Comparison of ENCODE assay signal across 11 cellular contexts in genomic region chr22:45224988-45225731, GRCh38. TPM values are rescaled to one million over a fixed set of nuclear protein-coding genes. Genes with fewer than 3 reads are reported as not detected.
DNase-seq lines count a peak whose midpoint lies in the region; ATAC-seq and TF ChIP-seq lines count a peak whose summit lies in the region.
"Had no signal": no experiment of that assay in that cellular context is flagged by ENCODE, and none has a peak within 500 bp of the region (broad histone marks: within the 10 kb centered on the region; RNA-seq: fewer than 3 reads in every experiment).

No MANE protein-coding gene starts in this region.

- H3K36me3 Mint-ChIP-seq in T-helper 17 cell (ENCODE audit: low read depth) = no peaks in the 10 kb centered on the region
- H3K36me3 Mint-ChIP-seq: activated naive CD8-positive, alpha-beta T cell treated with anti-CD3 and anti-CD28 coated beads, Interleukin-2, amount 10 ng/mL, durations not matched to agents 7 days and 5 days had no signal

- H3K9me3 ChIP-seq in esophagus squamous epithelium (no peaks in the 10 kb centered on the region), neutrophil (no peaks in the 10 kb centered on the region), upper lobe of right lung (no peaks in the 10 kb centered on the region), HAP-1 (no peaks in the 10 kb centered on the region), T-helper 17 cell (ENCODE audit: control insufficient read depth, low read length, poor library complexity, severe bottlenecking) (no peaks in the 10 kb centered on the region)

- DNase-seq in Right ventricle myocardium inferior (ENCODE audit: missing footprints) (no peak), left ventricle myocardium superior (no peak), esophagus squamous epithelium (lab: John Stamatoyannopoulos, UW) (no peak), upper lobe of right lung (no peak), HAP-1 (ENCODE audit: low spot score in 2 of 2) (no peak), T-helper 17 cell (no peak)
- DNase-seq: 8988T; activated naive CD8-positive, alpha-beta T cell treated with anti-CD3 and anti-CD28 coated beads, Interleukin-2, amount 10 ng/mL, durations not matched to agents 7 days and 5 days; SW 1271 had no signal

- in situ Hi-C loops in HAP-1 (cut with MboI; ENCODE audit: low sequenced_read_pairs) = no loop called here

- H3K4me3 Mint-ChIP-seq in T-helper 17 cell = no peak overlapping the region
- H3K4me3 Mint-ChIP-seq: activated naive CD8-positive, alpha-beta T cell treated with anti-CD3 and anti-CD28 coated beads, Interleukin-2, amount 10 ng/mL, durations not matched to agents 7 days and 5 days had no signal

- H3K36me3 ChIP-seq in esophagus squamous epithelium = no peaks in the 10 kb centered on the region
- H3K36me3 ChIP-seq in neutrophil = no peaks in the 10 kb centered on the region
- no peaks in the 10 kb centered on the region for H3K36me3 ChIP-seq in upper lobe of right lung
- H3K36me3 ChIP-seq in HAP-1 (replicated peaks) = no peaks in the 10 kb centered on the region

- peak; percentile 16 for ATAC-seq in Right ventricle myocardium inferior
- no peak for ATAC-seq in left ventricle myocardium superior
- no peak for ATAC-seq in upper lobe of right lung
- ATAC-seq in GM18505 (IDR thresholded peaks at IDR 0.05; ENCODE audit: unreplicated experiment) = no peak
- no peak for ATAC-seq in T-helper 17 cell

- intact Hi-C loops in Right ventricle myocardium inferior (cut with DNase I) = no loop called here
- intact Hi-C loops in left ventricle myocardium superior (cut with micrococcal nuclease) = no loop called here
- intact Hi-C loops in esophagus squamous epithelium (cut with DNase I) = no loop called here
- intact Hi-C loops in upper lobe of right lung (cut with DNase I) = no loop called here

- 79 to 96% methylated on average over 10 to 13 of the region's 19 CpGs for WGBS in esophagus squamous epithelium, 2 donors

- no peak overlapping the region for H3K4me3 ChIP-seq in esophagus squamous epithelium
- H3K4me3 ChIP-seq in neutrophil (ENCODE audit: low read depth in 1 of 2, low read length in 1 of 2) = peak overlapping the region; percentile 37 to 42
- no peak overlapping the region for H3K4me3 ChIP-seq in upper lobe of right lung
- no peak overlapping the region for H3K4me3 ChIP-seq in HAP-1

- TF ChIP-seq POLR2A in esophagus squamous epithelium (IDR thresholded peaks at IDR 0.05) = no peak
- no peak for TF ChIP-seq POLR2A in GM18505 (IDR thresholded peaks at IDR 0.05; ENCODE audit: borderline replicate concordance, extremely low read depth, insufficient read depth, insufficient read length)

- peak overlapping the region; percentile 51 to 83 (median 78) for H3K27ac ChIP-seq in esophagus squamous epithelium
- H3K27ac ChIP-seq in neutrophil = peak overlapping the region; percentile 80
- H3K27ac ChIP-seq in upper lobe of right lung = peak overlapping the region; percentile 75

- H3K27ac Mint-ChIP-seq in T-helper 17 cell = no peak overlapping the region
- H3K27ac Mint-ChIP-seq: activated naive CD8-positive, alpha-beta T cell treated with anti-CD3 and anti-CD28 coated beads, Interleukin-2, amount 10 ng/mL, durations not matched to agents 7 days and 5 days had no signal

- H3K4me1 ChIP-seq in esophagus squamous epithelium = peaks cover 23 to 58% (median 25%) of the 10 kb centered on the region in 3 donors
- peaks cover 88 to 89% of the 10 kb centered on the region in 2 experiments for H3K4me1 ChIP-seq in neutrophil (ENCODE audit: control insufficient read depth in 1 of 2, insufficient read depth in 1 of 2, low read depth in 1 of 2, low read length in 1 of 2)
- peaks cover 16% of the 10 kb centered on the region for H3K4me1 ChIP-seq in upper lobe of right lung
- no peaks in the 10 kb centered on the region for H3K4me1 ChIP-seq in HAP-1

- TF ChIP-seq CTCF in esophagus squamous epithelium (IDR thresholded peaks at IDR 0.05) (no peak), neutrophil (IDR thresholded peaks at IDR 0.05) (no peak), upper lobe of right lung (IDR thresholded peaks at IDR 0.05) (no peak)

- peaks cover 16% of the 10 kb centered on the region for H3K4me1 Mint-ChIP-seq in T-helper 17 cell

- no peaks in the 10 kb centered on the region for H3K27me3 ChIP-seq in esophagus squamous epithelium
- H3K27me3 ChIP-seq in neutrophil = no peaks in the 10 kb centered on the region
- H3K27me3 ChIP-seq in upper lobe of right lung = no peaks in the 10 kb centered on the region
- no peaks in the 10 kb centered on the region for H3K27me3 ChIP-seq in HAP-1 (ENCODE audit: low read depth)

- H3K27me3 Mint-ChIP-seq in T-helper 17 cell = no peaks in the 10 kb centered on the region
- H3K27me3 Mint-ChIP-seq: activated naive CD8-positive, alpha-beta T cell treated with anti-CD3 and anti-CD28 coated beads, Interleukin-2, amount 10 ng/mL, durations not matched to agents 7 days and 5 days had no signal

RNA-seq across cellular contexts. Expression of gene KIAA0930, which starts 15.5 kb away (rescaled TPM):
- total RNA-seq in Right ventricle myocardium inferior (22.3 TPM), left ventricle myocardium superior (24.1 TPM), esophagus squamous epithelium (10 to 100 TPM; 33.1 to 40.2 (median 38.1) TPM), upper lobe of right lung (79.5 TPM), T-helper 17 cell (10 to 100 TPM; 10.9 to 11.6 TPM)

RNA-seq across cellular contexts. Expression of gene UPK3A, which starts 59.6 kb away (rescaled TPM):
- total RNA-seq in Right ventricle myocardium inferior = 0.54 TPM
- 0.25 TPM for total RNA-seq in left ventricle myocardium superior
- not detected for total RNA-seq in esophagus squamous epithelium
- total RNA-seq in upper lobe of right lung = not detected
- under 1 TPM in 1 of 2 donors, not detected in 1; 0.37 TPM for total RNA-seq in T-helper 17 cell
- total RNA-seq: activated naive CD8-positive, alpha-beta T cell treated with anti-CD3 and anti-CD28 coated beads, Interleukin-2, amount 10 ng/mL, durations not matched to agents 7 days and 5 days had no signal

Comparison
In these comparisons a context has a peak if more than half of its experiments do, and no peak if none do; other contexts are left out.
1. H3K4me3 ChIP-seq: peak in neutrophil (2 of 2); none in esophagus squamous epithelium (0 of 4), upper lobe of right lung (single experiment) and HAP-1 (single experiment).
2. Peak in every context shown above with its lines, with median percentiles within 50 percentile points of each other: H3K27ac ChIP-seq.